11 cellular contexts compared by ENCODE assay signal in the genomic region with DNA sequence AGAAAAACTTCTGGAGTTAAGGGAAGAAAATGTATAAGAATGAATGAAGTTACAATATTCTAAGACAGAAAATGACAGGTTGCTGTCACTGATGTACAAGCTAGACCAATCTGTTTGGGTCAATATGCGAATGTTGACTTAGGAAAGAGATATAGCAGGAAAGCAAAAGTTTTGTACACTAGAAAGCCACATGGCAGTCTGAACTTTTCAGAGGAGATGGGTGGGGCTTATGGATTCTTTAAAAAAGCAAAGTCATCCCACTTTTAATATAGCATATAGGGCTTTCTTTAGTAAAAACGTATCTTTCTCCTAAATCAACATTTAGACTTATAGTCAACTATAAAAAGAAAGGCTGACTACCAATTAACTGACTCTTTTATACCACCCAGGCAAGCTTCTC.
"Had no signal": no experiment of that assay in that cellular context is flagged by ENCODE, and none has a peak within 500 bp of the region (broad histone marks: within the 10 kb centered on the region; RNA-seq: fewer than 3 reads in every experiment).

No MANE protein-coding gene starts in this region.

- H3K27ac Mint-ChIP-seq: activated CD4-positive, alpha-beta T cell treated with anti-CD3 and anti-CD28 coated beads, Interleukin-2, amount 10 ng/mL, durations not matched to agents 7 days and 5 days; neural progenitor cell; stimulated activated effector memory CD8-positive, alpha-beta T cell treated with anti-CD3 and anti-CD28 coated beads, Interleukin-12 subunit alpha, Interleukin-12 subunit beta, amount 100 ng/mL, for 72 hours had no signal

- H3K36me3 Mint-ChIP-seq: neural progenitor cell; stimulated activated effector memory CD8-positive, alpha-beta T cell treated with anti-CD3 and anti-CD28 coated beads, Interleukin-12 subunit alpha, Interleukin-12 subunit beta, amount 100 ng/mL, for 72 hours had no signal

- H3K4me1 ChIP-seq: neural progenitor cell, tibial artery had no signal

- H3K9me3 Mint-ChIP-seq: neural progenitor cell; stimulated activated effector memory CD8-positive, alpha-beta T cell treated with anti-CD3 and anti-CD28 coated beads, Interleukin-12 subunit alpha, Interleukin-12 subunit beta, amount 100 ng/mL, for 72 hours had no signal

- H3K9me3 ChIP-seq: tibial artery had no signal

- DNase-seq: activated CD4-positive, alpha-beta T cell treated with anti-CD3 and anti-CD28 coated beads, Interleukin-2, amount 10 ng/mL, durations not matched to agents 7 days and 5 days; activated naive CD4-positive, alpha-beta T cell treated with Interleukin-2 at 50 U/mL for 16 hours; activated T-cell treated with anti-CD3 and anti-CD28 coated beads for 4 hours; dorsolateral prefrontal cortex; erythroblast; islet precursor cell; posterior cingulate gyrus; retina; tibial artery had no signal

- H3K4me3 Mint-ChIP-seq: activated CD4-positive, alpha-beta T cell treated with anti-CD3 and anti-CD28 coated beads, Interleukin-2, amount 10 ng/mL, durations not matched to agents 7 days and 5 days; neural progenitor cell; stimulated activated effector memory CD8-positive, alpha-beta T cell treated with anti-CD3 and anti-CD28 coated beads, Interleukin-12 subunit alpha, Interleukin-12 subunit beta, amount 100 ng/mL, for 72 hours had no signal

- H3K27me3 Mint-ChIP-seq: activated CD4-positive, alpha-beta T cell treated with anti-CD3 and anti-CD28 coated beads, Interleukin-2, amount 10 ng/mL, durations not matched to agents 7 days and 5 days had no signal

- H3K27me3 ChIP-seq: dorsolateral prefrontal cortex, neural progenitor cell, tibial artery had no signal

- ATAC-seq: stimulated activated effector memory CD8-positive, alpha-beta T cell treated with anti-CD3 and anti-CD28 coated beads, Interleukin-12 subunit alpha, Interleukin-12 subunit beta, amount 100 ng/mL, for 72 hours had no signal

- H3K4me3 ChIP-seq: dorsolateral prefrontal cortex, neural progenitor cell, tibial artery had no signal

- H3K27ac ChIP-seq: dorsolateral prefrontal cortex, neural progenitor cell, tibial artery had no signal

- H3K4me1 Mint-ChIP-seq: neural progenitor cell; stimulated activated effector memory CD8-positive, alpha-beta T cell treated with anti-CD3 and anti-CD28 coated beads, Interleukin-12 subunit alpha, Interleukin-12 subunit beta, amount 100 ng/mL, for 72 hours had no signal

- H3K36me3 ChIP-seq: neural progenitor cell, tibial artery had no signal
